Comparison of ENCODE assay signal across 10 cellular contexts in genomic region chr9:5364294-5364990, GRCh38.
DNase-seq lines count a peak whose midpoint lies in the region; ATAC-seq and TF ChIP-seq lines count a peak whose summit lies in the region.
"Had no signal": no experiment of that assay in that cellular context is flagged by ENCODE, and none has a peak within 500 bp of the region (broad histone marks: within the 10 kb centered on the region; RNA-seq: fewer than 3 reads in every experiment).

No MANE protein-coding gene starts in this region.

- H3K4me3 ChIP-seq in cardiac fibroblast (replicated peaks in 1 of 2; ENCODE audit: low read depth in 2 of 2, low read length in 2 of 2): no peak overlapping the region

- DNase-seq in cardiac fibroblast (ENCODE audit: low read depth in 2 of 2) (peak; percentile 26 to 47), NCI-H2029 treated with DMSO at 0.1 percent for 48 hours (lab: John Stamatoyannopoulos, UW) (no peak), NOMO-1 treated with dmso at 0.1 percent for 144 hours (lab: John Stamatoyannopoulos, UW; ENCODE audit: unreplicated experiment) (no peak)
- DNase-seq in stimulated activated CD4-positive, alpha-beta T cell treated with anti-CD3 and anti-CD28 coated beads, Interleukin-4, amount 100 ng/mL, for 24 hours: no peak
- DNase-seq: anterior cingulate cortex, NCI-H446 had no signal

- ATAC-seq in GM18502 (IDR thresholded peaks at IDR 0.05; ENCODE audit: poor library complexity, unreplicated experiment): peak; percentile 89
- peak; percentile 86 for ATAC-seq in GM19468 (IDR thresholded peaks at IDR 0.05; ENCODE audit: extremely low read depth, unreplicated experiment)
- peak; percentile 91 for ATAC-seq in HG03095 (IDR thresholded peaks at IDR 0.05; ENCODE audit: unreplicated experiment)
- no peak for ATAC-seq in HG03280 (IDR thresholded peaks at IDR 0.05; ENCODE audit: unreplicated experiment)

- TF ChIP-seq CTCF in cardiac fibroblast (IDR thresholded peaks at IDR 0.05; ENCODE audit: low read depth, low read length): no peak

Comparison
In these comparisons a context has a peak if more than half of its experiments do, and no peak if none do; other contexts are left out.
1. DNase-seq: peak in cardiac fibroblast (2 of 2); none in stimulated activated CD4-positive, alpha-beta T cell treated with anti-CD3 and anti-CD28 coated beads, Interleukin-4, amount 100 ng/mL, for 24 hours (single experiment), NCI-H2029 treated with DMSO at 0.1 percent for 48 hours (single experiment) and NOMO-1 treated with dmso at 0.1 percent for 144 hours (single experiment).